ENCODE assay signal across 11 cellular contexts in genomic region chr1:201501812-201502510, GRCh38. TPM values are rescaled to one million over a fixed set of nuclear protein-coding genes. Genes with fewer than 3 reads are reported as not detected.
DNase-seq lines count a peak whose midpoint lies in the region; ATAC-seq, FAIRE-seq and TF ChIP-seq lines count a peak whose summit lies in the region.
"Had no signal": no experiment of that assay in that cellular context is flagged by ENCODE, and none has a peak within 500 bp of the region (broad histone marks: within the 10 kb centered on the region; RNA-seq: fewer than 3 reads in every experiment).

No MANE protein-coding gene starts in this region.

- FAIRE-seq in RCC 7860 (lab: Jason Lieb, UNC): no peak

- DNase-seq in DMS79 treated with DMSO at 0.1 percent for 48 hours (lab: John Stamatoyannopoulos, UW) (peak; percentile 73), NCI-H748 (lab: John Stamatoyannopoulos, UW; ENCODE audit: unreplicated experiment) (peak; percentile 89), fibroblast of lung (ENCODE audit: low read depth in 2 of 2) (no peak), RCC 7860 (ENCODE audit: low spot score) (no peak)
- DNase-seq: activated CD4-positive, alpha-beta T cell treated with anti-CD3 and anti-CD28 coated beads, Interleukin-2, amount 10 ng/mL, durations not matched to agents 7 days and 5 days; NCI-H446 had no signal

- no peak overlapping the region for H2AFZ ChIP-seq in fibroblast of lung (ENCODE audit: low read length)

- no peaks in the 10 kb centered on the region for H3K9me3 ChIP-seq in fibroblast of lung (ENCODE audit: control insufficient read depth, insufficient read depth, low read depth, low read length)
- no peaks in the 10 kb centered on the region for H3K9me3 ChIP-seq in skeletal muscle satellite cell (replicated peaks; ENCODE audit: low read length)

- ATAC-seq in HG03520 (IDR thresholded peaks at IDR 0.05; ENCODE audit: unreplicated experiment) (no peak), HG03095 (IDR thresholded peaks at IDR 0.05; ENCODE audit: unreplicated experiment) (no peak), HG02981 (IDR thresholded peaks at IDR 0.05; ENCODE audit: unreplicated experiment) (no peak)

- TF ChIP-seq CTCF in fibroblast of lung (conservative IDR thresholded peaks at IDR 0.05 in 1 of 2, IDR thresholded peaks at IDR 0.05 in 1 of 2; ENCODE audit: low read depth in 1 of 2, low read length in 2 of 2): no peak

- no peaks in the 10 kb centered on the region for H4K20me1 ChIP-seq in fibroblast of lung (ENCODE audit: control insufficient read depth, extremely low read depth, insufficient read depth, low read length)

- peaks cover 10% of the 10 kb centered on the region for H3K36me3 ChIP-seq in fibroblast of lung (ENCODE audit: control insufficient read depth, insufficient read depth, low read length)
- H3K36me3 ChIP-seq in skeletal muscle satellite cell (ENCODE audit: insufficient read depth, low read length): peaks cover 34% of the 10 kb centered on the region

- H3K4me1 ChIP-seq in fibroblast of lung (ENCODE audit: control insufficient read depth, extremely low read depth, insufficient read depth, low read length) (peaks cover 29% of the 10 kb centered on the region), skeletal muscle satellite cell (ENCODE audit: control insufficient read depth, insufficient read depth, low read length) (peaks cover 70% of the 10 kb centered on the region)

- peaks cover 83% of the 10 kb centered on the region for H3K79me2 ChIP-seq in fibroblast of lung (ENCODE audit: control insufficient read depth, insufficient read depth, low read length)

- peak overlapping the region; percentile 9 for H3K4me2 ChIP-seq in fibroblast of lung (ENCODE audit: extremely low read depth, insufficient read depth, low read length)
- peak overlapping the region; percentile 12 for H3K4me2 ChIP-seq in skeletal muscle satellite cell (ENCODE audit: low read length)

- H3K27me3 ChIP-seq in fibroblast of lung (ENCODE audit: control insufficient read depth, insufficient read depth, low read length) (no peaks in the 10 kb centered on the region), skeletal muscle satellite cell (ENCODE audit: control insufficient read depth, insufficient read depth, low read length) (no peaks in the 10 kb centered on the region)

- peak overlapping the region; percentile 95 for H3K27ac ChIP-seq in fibroblast of lung (ENCODE audit: insufficient read depth, low read length)

- H3K4me3 ChIP-seq in fibroblast of lung (replicated peaks in 1 of 4; ENCODE audit: control extremely low read depth in 1 of 4, insufficient read depth in 1 of 4, low read depth in 3 of 4, low read length in 4 of 4): no peak overlapping the region
- H3K4me3 ChIP-seq in skeletal muscle satellite cell (ENCODE audit: low read length): no peak overlapping the region
- H3K4me3 ChIP-seq: skin epidermis had no signal

- H3K9ac ChIP-seq in fibroblast of lung (ENCODE audit: insufficient read depth, low read length): no peak overlapping the region
- H3K9ac ChIP-seq in skeletal muscle satellite cell (ENCODE audit: low read depth, low read length): peak overlapping the region; percentile 99

RNA-seq across cellular contexts. Expression of gene CSRP1, which starts 5.0 kb away (rescaled TPM):
- total RNA-seq in fibroblast of lung: 158 and 195 TPM in 2 replicates
- polyA plus RNA-seq in fibroblast of lung: 438 and 1,081 TPM in 2 replicates
- 450 and 1,109 TPM in 2 replicates for polyA plus RNA-seq in fibroblast of lung (2012)
- polyA minus RNA-seq in fibroblast of lung (ENCODE audit: low replicate concordance): 886 and 2,174 TPM in 2 replicates
- total RNA-seq in skeletal muscle satellite cell (2012; rRNA removed): 169 and 175 TPM in 2 replicates

RNA-seq across cellular contexts. Expression of gene PHLDA3, which starts 33.0 kb away (rescaled TPM):
- total RNA-seq in fibroblast of lung: 138 and 141 TPM in 2 replicates
- polyA plus RNA-seq in fibroblast of lung: 25.9 and 26.5 TPM in 2 replicates
- polyA plus RNA-seq in fibroblast of lung (2012): 57.8 and 74.3 TPM in 2 replicates
- polyA minus RNA-seq in fibroblast of lung (ENCODE audit: low replicate concordance): 18.9 and 32.3 TPM in 2 replicates
- 43.2 and 47.4 TPM in 2 replicates for total RNA-seq in skeletal muscle satellite cell (2012; rRNA removed)

RNA-seq across cellular contexts. Expression of gene NAV1, which starts 37.0 kb away (rescaled TPM):
- 7.2 and 19.8 TPM in 2 replicates for total RNA-seq in fibroblast of lung
- 64.0 and 66.5 TPM in 2 replicates for polyA plus RNA-seq in fibroblast of lung
- 65.3 and 96.6 TPM in 2 replicates for polyA plus RNA-seq in fibroblast of lung (2012)
- polyA minus RNA-seq in fibroblast of lung (ENCODE audit: low replicate concordance): 355 and 377 TPM in 2 replicates
- 43.9 and 60.7 TPM in 2 replicates for total RNA-seq in skeletal muscle satellite cell (2012; rRNA removed)

Comparison
In these comparisons a context has a peak if more than half of its experiments do, and no peak if none do; other contexts are left out.
1. DNase-seq: peak in DMS79 treated with DMSO at 0.1 percent for 48 hours (single experiment) and NCI-H748 (single experiment); none in fibroblast of lung (0 of 2) and RCC 7860 (single experiment).